Comparison of ENCODE assay signal across 1 cellular context in genomic region chr17:7252176-7253043, GRCh38.
TF ChIP-seq lines count a peak whose summit lies in the region.

TSS of gene ELP5 (plus strand) at chr17:7252215. CDS start at chr17:7252551, 336 bp downstream.

TF ChIP-seq in K562, 482 proteins besides CTCF, POLR2A, EP300 and RAD21 (continued from another document and continues in another):
- no peak for TF ChIP-seq SAFB2 (IDR thresholded peaks at IDR 0.05; ENCODE audit: borderline replicate concordance, low read depth, low read length, severe bottlenecking)
- TF ChIP-seq ZBTB2 (IDR thresholded peaks at IDR 0.05): 0 out of 2 replicates have a peak, but pooled peaks have one; percentile 14
- TF ChIP-seq EGR1 (conservative IDR thresholded peaks at IDR 0.05): peak; percentile 97
- peak; percentile 48 to 66; a peak in 2 of 4 replicates for TF ChIP-seq FOXK2 (conservative IDR thresholded peaks at IDR 0.05 in 1 of 2, IDR thresholded peaks at IDR 0.05 in 1 of 2; ENCODE audit: low read depth in 2 of 2)
- TF ChIP-seq GATAD2B (IDR thresholded peaks at IDR 0.05; ENCODE audit: borderline replicate concordance): peak; percentile 51; the same call in 1 of the 2 replicates
- no peak for TF ChIP-seq PRPF4 (IDR thresholded peaks at IDR 0.05; ENCODE audit: insufficient read depth, low read depth, low read length, poor library complexity, severe bottlenecking)
- no peak for TF ChIP-seq NFATC3 (IDR thresholded peaks at IDR 0.05)
- TF ChIP-seq SP2 (IDR thresholded peaks at IDR 0.05; ENCODE audit: extremely low read depth, low read depth, low read length, poor library complexity, severe bottlenecking): no peak
- no peak for TF ChIP-seq SNRNP70 (optimal IDR thresholded peaks at IDR 0.05; ENCODE audit: low read depth, low read length)
- no peak for TF ChIP-seq ZNF76 (CRISPR knock-in tag; IDR thresholded peaks at IDR 0.05; ENCODE audit: borderline replicate concordance)
- TF ChIP-seq NEUROD1 (IDR thresholded peaks at IDR 0.05; ENCODE audit: borderline replicate concordance, low read depth, low read length, partially characterized antibody): no peak
- TF ChIP-seq RBBP5 (IDR thresholded peaks at IDR 0.05; ENCODE audit: borderline replicate concordance, insufficient read depth, low read length, poor library complexity, severe bottlenecking): no peak
- TF ChIP-seq STAT5B (CRISPR knock-in tag; IDR thresholded peaks at IDR 0.05): no peak
- peak; percentile 38; the same call in 1 of the 2 replicates for TF ChIP-seq MBD2 (IDR thresholded peaks at IDR 0.05; ENCODE audit: borderline replicate concordance, low read depth)
- peak; percentile 68; the same call in 1 of the 2 replicates for TF ChIP-seq MYC (IDR thresholded peaks at IDR 0.05; ENCODE audit: low read depth, low read length)
- no peak for TF ChIP-seq MYC (CRISPR knock-in tag; IDR thresholded peaks at IDR 0.05; ENCODE audit: borderline replicate concordance, low read depth)
- peak; percentile 27; the same call in 1 of the 2 replicates for TF ChIP-seq ARID1B (IDR thresholded peaks at IDR 0.05)
- TF ChIP-seq SMARCA4 (IDR thresholded peaks at IDR 0.05): peak; percentile 35; the same call in 1 of the 2 replicates
- peak; percentile 50; the same call in 1 of the 2 replicates for TF ChIP-seq CXXC5 (CRISPR knock-in tag; IDR thresholded peaks at IDR 0.05)
- peak in 2 of 3 experiments; percentile 63 to 78 for TF ChIP-seq YY1 (IDR thresholded peaks at IDR 0.05; ENCODE audit: borderline replicate concordance in 1 of 3, control insufficient read depth in 1 of 3, extremely low read depth in 1 of 3, insufficient read depth in 3 of 3, insufficient read length in 1 of 3, insufficient replicate concordance in 2 of 3, low read depth in 1 of 3, low read length in 2 of 3)
- TF ChIP-seq NFIX (CRISPR knock-in tag; IDR thresholded peaks at IDR 0.05; ENCODE audit: low read depth): no peak
- TF ChIP-seq ZNF609 (CRISPR knock-in tag; IDR thresholded peaks at IDR 0.05; ENCODE audit: borderline replicate concordance): 0 out of 2 replicates have a peak, but pooled peaks have one; percentile 55
- no peak for TF ChIP-seq STAG1 (CRISPR knock-in tag; IDR thresholded peaks at IDR 0.05; ENCODE audit: borderline replicate concordance)
- TF ChIP-seq SAP30 (IDR thresholded peaks at IDR 0.05; ENCODE audit: borderline replicate concordance, insufficient read depth, low read depth, low read length, poor library complexity, severe bottlenecking): peak; percentile 38
- no peak for TF ChIP-seq YBX1 (IDR thresholded peaks at IDR 0.05)
- peak; percentile 34; the same call in 1 of the 2 replicates for TF ChIP-seq ZBTB33 (CRISPR knock-in tag; IDR thresholded peaks at IDR 0.05)
- 0 out of 4 replicates have a peak, but pooled peaks of 1 of the 2 experiments have one; percentile 23 for TF ChIP-seq NONO (IDR thresholded peaks at IDR 0.05; ENCODE audit: low read depth in 2 of 2, low read length in 1 of 2)
- TF ChIP-seq ATF1 (CRISPR knock-in tag; IDR thresholded peaks at IDR 0.05): peak; percentile 87
- peak; percentile 99 for TF ChIP-seq ATF1 (tag; IDR thresholded peaks at IDR 0.05)
- no peak for TF ChIP-seq ZNF766 (CRISPR knock-in tag; conservative IDR thresholded peaks at IDR 0.05)
- TF ChIP-seq ZBTB7A (IDR thresholded peaks at IDR 0.05; ENCODE audit: borderline replicate concordance, control insufficient read depth, low read depth, low read length): peak; percentile 96
- peak; percentile 62 for TF ChIP-seq TBP (optimal IDR thresholded peaks at IDR 0.05; ENCODE audit: low read depth, low read length)
- peak; percentile 99 for TF ChIP-seq ATF7 (IDR thresholded peaks at IDR 0.05)
- TF ChIP-seq TCF7 (IDR thresholded peaks at IDR 0.05; ENCODE audit: borderline replicate concordance): no peak
- no peak for TF ChIP-seq HMGXB4 (CRISPR knock-in tag; IDR thresholded peaks at IDR 0.05)
- TF ChIP-seq NRF1 (conservative IDR thresholded peaks at IDR 0.05 in 1 of 2, IDR thresholded peaks at IDR 0.05 in 1 of 2): no peak
- peak; percentile 84 for TF ChIP-seq JUND (IDR thresholded peaks at IDR 0.05; ENCODE audit: borderline replicate concordance, low read depth, low read length)
- peak; percentile 69; the same call in 2 of the 3 replicates for TF ChIP-seq JUND (tag; IDR thresholded peaks at IDR 0.05; ENCODE audit: borderline replicate concordance, low read depth, low read length)
- peak; percentile 51; the same call in 1 of the 2 replicates for TF ChIP-seq MXI1 (IDR thresholded peaks at IDR 0.05; ENCODE audit: low read depth, low read length)
- TF ChIP-seq ZBTB12 (CRISPR knock-in tag; IDR thresholded peaks at IDR 0.05): peak; percentile 76
- no peak for TF ChIP-seq TGIF2 (CRISPR knock-in tag; IDR thresholded peaks at IDR 0.05)
- TF ChIP-seq ZNF592 (IDR thresholded peaks at IDR 0.05): no peak
- TF ChIP-seq HINFP (tag; conservative IDR thresholded peaks at IDR 0.05; ENCODE audit: low read depth): no peak
- no peak for TF ChIP-seq ZNF3 (CRISPR knock-in tag; IDR thresholded peaks at IDR 0.05)
- no peak for TF ChIP-seq SMAD4 (CRISPR knock-in tag; conservative IDR thresholded peaks at IDR 0.05)
- TF ChIP-seq ID3 (CRISPR knock-in tag; IDR thresholded peaks at IDR 0.05): no peak
- 0 out of 2 replicates have a peak, but pooled peaks have one; percentile 27 for TF ChIP-seq ID3 (tag; IDR thresholded peaks at IDR 0.05)
- peak; percentile 97 for TF ChIP-seq CREM (IDR thresholded peaks at IDR 0.05; ENCODE audit: low read depth)
